ENCODE assay signal across 1 cellular context in the genomic region with DNA sequence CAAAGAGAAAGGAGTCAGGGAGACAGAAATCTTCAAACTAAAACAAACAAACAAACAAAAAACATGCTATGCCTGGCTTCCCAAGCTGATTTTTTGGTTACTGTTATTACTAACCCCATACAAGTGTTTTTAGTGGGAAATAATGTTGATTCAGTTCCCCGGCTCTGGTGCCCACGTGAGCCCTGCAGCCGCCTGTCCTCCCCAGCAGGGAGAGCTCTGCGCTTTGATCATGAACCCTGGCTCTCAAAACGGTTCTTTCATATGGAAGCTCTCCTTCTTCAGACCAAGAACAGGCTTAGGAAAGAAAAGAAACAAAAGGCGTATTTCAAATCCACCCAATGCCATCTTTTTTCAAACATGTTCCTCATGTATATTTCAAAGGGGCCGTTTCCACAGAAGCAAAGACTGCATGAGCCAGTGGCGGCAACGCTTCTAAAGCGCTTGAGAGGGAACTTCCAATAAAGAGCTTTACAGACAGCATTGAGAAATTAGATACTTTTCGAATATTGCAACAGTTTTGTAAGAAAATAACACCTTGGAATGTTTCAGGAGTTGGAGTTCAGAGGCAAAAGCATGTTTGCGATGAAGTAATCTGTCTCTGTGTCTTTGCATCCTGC.
TF ChIP-seq lines count a peak whose summit lies in the region.

No MANE protein-coding gene starts in this region.

TF ChIP-seq in K562, 482 proteins besides CTCF, POLR2A, EP300 and RAD21 (continued from another document):
- TF ChIP-seq, protein P1, sequence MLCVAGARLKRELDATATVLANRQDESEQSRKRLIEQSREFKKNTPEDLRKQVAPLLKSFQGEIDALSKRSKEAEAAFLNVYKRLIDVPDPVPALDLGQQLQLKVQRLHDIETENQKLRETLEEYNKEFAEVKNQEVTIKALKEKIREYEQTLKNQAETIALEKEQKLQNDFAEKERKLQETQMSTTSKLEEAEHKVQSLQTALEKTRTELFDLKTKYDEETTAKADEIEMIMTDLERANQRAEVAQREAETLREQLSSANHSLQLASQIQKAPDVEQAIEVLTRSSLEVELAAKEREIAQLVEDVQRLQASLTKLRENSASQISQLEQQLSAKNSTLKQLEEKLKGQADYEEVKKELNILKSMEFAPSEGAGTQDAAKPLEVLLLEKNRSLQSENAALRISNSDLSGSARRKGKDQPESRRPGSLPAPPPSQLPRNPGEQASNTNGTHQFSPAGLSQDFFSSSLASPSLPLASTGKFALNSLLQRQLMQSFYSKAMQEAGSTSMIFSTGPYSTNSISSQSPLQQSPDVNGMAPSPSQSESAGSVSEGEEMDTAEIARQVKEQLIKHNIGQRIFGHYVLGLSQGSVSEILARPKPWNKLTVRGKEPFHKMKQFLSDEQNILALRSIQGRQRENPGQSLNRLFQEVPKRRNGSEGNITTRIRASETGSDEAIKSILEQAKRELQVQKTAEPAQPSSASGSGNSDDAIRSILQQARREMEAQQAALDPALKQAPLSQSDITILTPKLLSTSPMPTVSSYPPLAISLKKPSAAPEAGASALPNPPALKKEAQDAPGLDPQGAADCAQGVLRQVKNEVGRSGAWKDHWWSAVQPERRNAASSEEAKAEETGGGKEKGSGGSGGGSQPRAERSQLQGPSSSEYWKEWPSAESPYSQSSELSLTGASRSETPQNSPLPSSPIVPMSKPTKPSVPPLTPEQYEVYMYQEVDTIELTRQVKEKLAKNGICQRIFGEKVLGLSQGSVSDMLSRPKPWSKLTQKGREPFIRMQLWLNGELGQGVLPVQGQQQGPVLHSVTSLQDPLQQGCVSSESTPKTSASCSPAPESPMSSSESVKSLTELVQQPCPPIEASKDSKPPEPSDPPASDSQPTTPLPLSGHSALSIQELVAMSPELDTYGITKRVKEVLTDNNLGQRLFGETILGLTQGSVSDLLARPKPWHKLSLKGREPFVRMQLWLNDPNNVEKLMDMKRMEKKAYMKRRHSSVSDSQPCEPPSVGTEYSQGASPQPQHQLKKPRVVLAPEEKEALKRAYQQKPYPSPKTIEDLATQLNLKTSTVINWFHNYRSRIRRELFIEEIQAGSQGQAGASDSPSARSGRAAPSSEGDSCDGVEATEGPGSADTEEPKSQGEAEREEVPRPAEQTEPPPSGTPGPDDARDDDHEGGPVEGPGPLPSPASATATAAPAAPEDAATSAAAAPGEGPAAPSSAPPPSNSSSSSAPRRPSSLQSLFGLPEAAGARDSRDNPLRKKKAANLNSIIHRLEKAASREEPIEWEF (CRISPR knock-in tag; IDR thresholded peaks at IDR 0.05) = no peak
- TF ChIP-seq POLR3A (IDR thresholded peaks at IDR 0.05; ENCODE audit: borderline replicate concordance, extremely low read depth, insufficient read depth, insufficient read length) = no peak
- TF ChIP-seq, protein P2, sequence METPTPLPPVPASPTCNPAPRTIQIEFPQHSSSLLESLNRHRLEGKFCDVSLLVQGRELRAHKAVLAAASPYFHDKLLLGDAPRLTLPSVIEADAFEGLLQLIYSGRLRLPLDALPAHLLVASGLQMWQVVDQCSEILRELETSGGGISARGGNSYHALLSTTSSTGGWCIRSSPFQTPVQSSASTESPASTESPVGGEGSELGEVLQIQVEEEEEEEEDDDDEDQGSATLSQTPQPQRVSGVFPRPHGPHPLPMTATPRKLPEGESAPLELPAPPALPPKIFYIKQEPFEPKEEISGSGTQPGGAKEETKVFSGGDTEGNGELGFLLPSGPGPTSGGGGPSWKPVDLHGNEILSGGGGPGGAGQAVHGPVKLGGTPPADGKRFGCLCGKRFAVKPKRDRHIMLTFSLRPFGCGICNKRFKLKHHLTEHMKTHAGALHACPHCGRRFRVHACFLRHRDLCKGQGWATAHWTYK (CRISPR knock-in tag; IDR thresholded peaks at IDR 0.05) = no peak
- TF ChIP-seq, protein P3, sequence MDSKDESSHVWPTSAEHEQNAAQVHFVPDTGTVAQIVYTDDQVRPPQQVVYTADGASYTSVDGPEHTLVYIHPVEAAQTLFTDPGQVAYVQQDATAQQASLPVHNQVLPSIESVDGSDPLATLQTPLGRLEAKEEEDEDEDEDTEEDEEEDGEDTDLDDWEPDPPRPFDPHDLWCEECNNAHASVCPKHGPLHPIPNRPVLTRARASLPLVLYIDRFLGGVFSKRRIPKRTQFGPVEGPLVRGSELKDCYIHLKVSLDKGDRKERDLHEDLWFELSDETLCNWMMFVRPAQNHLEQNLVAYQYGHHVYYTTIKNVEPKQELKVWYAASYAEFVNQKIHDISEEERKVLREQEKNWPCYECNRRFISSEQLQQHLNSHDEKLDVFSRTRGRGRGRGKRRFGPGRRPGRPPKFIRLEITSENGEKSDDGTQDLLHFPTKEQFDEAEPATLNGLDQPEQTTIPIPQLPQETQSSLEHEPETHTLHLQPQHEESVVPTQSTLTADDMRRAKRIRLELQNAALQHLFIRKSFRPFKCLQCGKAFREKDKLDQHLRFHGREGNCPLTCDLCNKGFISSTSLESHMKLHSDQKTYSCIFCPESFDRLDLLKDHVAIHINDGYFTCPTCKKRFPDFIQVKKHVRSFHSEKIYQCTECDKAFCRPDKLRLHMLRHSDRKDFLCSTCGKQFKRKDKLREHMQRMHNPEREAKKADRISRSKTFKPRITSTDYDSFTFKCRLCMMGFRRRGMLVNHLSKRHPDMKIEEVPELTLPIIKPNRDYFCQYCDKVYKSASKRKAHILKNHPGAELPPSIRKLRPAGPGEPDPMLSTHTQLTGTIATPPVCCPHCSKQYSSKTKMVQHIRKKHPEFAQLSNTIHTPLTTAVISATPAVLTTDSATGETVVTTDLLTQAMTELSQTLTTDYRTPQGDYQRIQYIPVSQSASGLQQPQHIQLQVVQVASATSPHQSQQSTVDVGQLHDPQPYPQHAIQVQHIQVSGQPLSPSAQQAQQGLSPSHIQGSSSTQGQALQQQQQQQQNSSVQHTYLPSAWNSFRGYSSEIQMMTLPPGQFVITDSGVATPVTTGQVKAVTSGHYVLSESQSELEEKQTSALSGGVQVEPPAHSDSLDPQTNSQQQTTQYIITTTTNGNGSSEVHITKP (IDR thresholded peaks at IDR 0.05; ENCODE audit: partially characterized antibody) = no peak
- TF ChIP-seq HMG20B (CRISPR knock-in tag; IDR thresholded peaks at IDR 0.05) = no peak
- no peak for TF ChIP-seq BCL6 (CRISPR knock-in tag; IDR thresholded peaks at IDR 0.05)
- TF ChIP-seq, protein P4, sequence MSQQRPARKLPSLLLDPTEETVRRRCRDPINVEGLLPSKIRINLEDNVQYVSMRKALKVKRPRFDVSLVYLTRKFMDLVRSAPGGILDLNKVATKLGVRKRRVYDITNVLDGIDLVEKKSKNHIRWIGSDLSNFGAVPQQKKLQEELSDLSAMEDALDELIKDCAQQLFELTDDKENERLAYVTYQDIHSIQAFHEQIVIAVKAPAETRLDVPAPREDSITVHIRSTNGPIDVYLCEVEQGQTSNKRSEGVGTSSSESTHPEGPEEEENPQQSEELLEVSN (IDR thresholded peaks at IDR 0.05; ENCODE audit: borderline replicate concordance in 1 of 2, extremely low read depth in 1 of 2, insufficient read depth in 1 of 2, insufficient read length in 1 of 2, low read depth in 1 of 2, low read length in 1 of 2, poor library complexity in 1 of 2, severe bottlenecking in 1 of 2) = no peak
- 0 out of 2 replicates have a peak, but pooled peaks have one; percentile 47 for TF ChIP-seq ARID2 (IDR thresholded peaks at IDR 0.05)
- no peak for TF ChIP-seq MEF2A (IDR thresholded peaks at IDR 0.05; ENCODE audit: control insufficient read depth, low read depth, low read length)
- TF ChIP-seq NEUROD1 (IDR thresholded peaks at IDR 0.05; ENCODE audit: borderline replicate concordance, low read depth, low read length, partially characterized antibody) = no peak
